24 cellular contexts compared by ENCODE assay signal in the genomic region with DNA sequence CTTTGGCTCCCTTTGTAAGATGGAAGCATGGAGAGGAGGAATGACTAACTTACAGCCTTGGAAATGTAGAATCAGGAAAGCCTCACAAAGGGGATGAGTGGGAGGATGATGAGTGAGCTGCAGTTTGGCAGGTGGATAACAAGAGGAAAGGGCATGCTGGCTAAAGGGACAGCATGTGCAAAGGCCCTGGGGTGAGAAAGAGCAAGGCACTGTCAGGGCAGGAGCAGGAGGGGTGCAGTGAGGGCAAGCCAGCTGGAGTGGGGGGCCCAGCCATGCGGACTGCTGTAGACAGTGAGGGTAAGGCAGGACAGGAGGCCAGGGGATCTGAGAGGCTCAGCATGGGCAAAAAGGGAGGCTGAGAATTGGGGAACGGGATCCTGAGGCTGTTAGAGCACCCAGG. TPM values are rescaled to one million over a fixed set of nuclear protein-coding genes. Genes with fewer than 3 reads are reported as not detected.
"Had no signal": no experiment of that assay in that cellular context is flagged by ENCODE, and none has a peak within 500 bp of the region (broad histone marks: within the 10 kb centered on the region; RNA-seq: fewer than 3 reads in every experiment).

No MANE protein-coding gene starts in this region.

- H3K27me3 ChIP-seq: dorsolateral prefrontal cortex, gastrocnemius medialis, hepatocyte had no signal

- H3K9me3 Mint-ChIP-seq: immature natural killer cell, mesothelial cell of epicardium had no signal

- H3K4me3 Mint-ChIP-seq: immature natural killer cell, mesothelial cell of epicardium had no signal

- ATAC-seq: esophagus mucosa, gastrocnemius medialis, left lung, left ventricle myocardium superior, mucosa of descending colon had no signal

- H3K4me1 Mint-ChIP-seq: immature natural killer cell, mesothelial cell of epicardium had no signal

- H3K36me3 ChIP-seq: esophagus squamous epithelium, gastrocnemius medialis, left lung, lower lobe of right lung had no signal

- H3K36me3 Mint-ChIP-seq: immature natural killer cell, mesothelial cell of epicardium had no signal

- H3K27ac Mint-ChIP-seq: mesothelial cell of epicardium had no signal

- H3K79me2 ChIP-seq: hepatocyte had no signal

- H3K4me3 ChIP-seq: coronary artery, dorsolateral prefrontal cortex, esophagus squamous epithelium, gastrocnemius medialis, hepatocyte, left lung, lower lobe of right lung, mucosa of descending colon had no signal

- H3K27ac ChIP-seq: coronary artery, dorsolateral prefrontal cortex, epithelial cell of prostate, esophagus squamous epithelium, gastrocnemius medialis, hepatocyte, left lung, lower lobe of right lung had no signal

- H2AFZ ChIP-seq: hepatocyte had no signal

- H3K4me1 ChIP-seq: esophagus squamous epithelium, gastrocnemius medialis, left lung, lower lobe of right lung had no signal

- DNase-seq: dermis blood vessel endothelial cell; dorsolateral prefrontal cortex; effector CD4-positive, alpha-beta T cell; effector memory CD4-positive, alpha-beta T cell; erythroblast; esophagus squamous epithelium; foreskin fibroblast; foreskin melanocyte; gastrocnemius medialis; glutamatergic neuron; hypothalamus; immature natural killer cell; left cardiac atrium; left lung; left ventricle myocardium superior; lower lobe of right lung; mesenchymal stem cell; mucosa of descending colon had no signal

- H3K9me3 ChIP-seq: esophagus squamous epithelium, gastrocnemius medialis, left lung, lower lobe of right lung, mucosa of descending colon had no signal

- H3K4me2 ChIP-seq: hepatocyte had no signal

RNA-seq across cellular contexts. Expression of a gene that starts 20.5 kb away (rescaled TPM):
- total RNA-seq: lower lobe of right lung, mesenteric fat pad had no signal
- polyA plus RNA-seq: immature natural killer cell had no signal
